ENCODE assay signal across 23 cellular contexts in genomic region chr7:18960735-18961134, GRCh38.
"Had no signal": no experiment of that assay in that cellular context is flagged by ENCODE, and none has a peak within 500 bp of the region (broad histone marks: within the 10 kb centered on the region; RNA-seq: fewer than 3 reads in every experiment).

No MANE protein-coding gene starts in this region.

- DNase-seq: cortex of kidney; dorsolateral prefrontal cortex; effector CD8-positive, alpha-beta T cell; foreskin fibroblast; glutamatergic neuron; islet precursor cell; left ventricle myocardium inferior; mesendoderm; naive B cell; retina; right lobe of liver; stimulated activated CD4-positive, alpha-beta T cell treated with anti-CD3 and anti-CD28 coated beads, Interleukin-4, amount 100 ng/mL, for 24 hours; tibial artery; upper lobe of right lung had no signal

- H3K4me1 ChIP-seq: gastroesophageal sphincter, left ventricle myocardium inferior, parathyroid adenoma, prostate gland, right lobe of liver, upper lobe of right lung, vagina had no signal

- H3K36me3 ChIP-seq: left ventricle myocardium inferior, prostate gland, right lobe of liver, upper lobe of right lung, vagina had no signal

- H3K9me3 Mint-ChIP-seq: naive B cell; nephron; stimulated activated memory B cell treated with anti-CD40 and anti-IgM and Interleukin-4, amounts not matched to agents 10 μg/mL and 1 μg/mL and 100 μg/mL, for 72 hours had no signal

- H3K27me3 Mint-ChIP-seq: naive B cell; stimulated activated memory B cell treated with anti-CD40 and anti-IgM and Interleukin-4, amounts not matched to agents 10 μg/mL and 1 μg/mL and 100 μg/mL, for 72 hours; stimulated activated naive CD8-positive, alpha-beta T cell treated with anti-CD3 and anti-CD28 coated beads, Interleukin-15, Interleukin-2, amounts not matched to agents 100 ng/mL and 50 ng/mL, for 24 hours had no signal

- H3K27ac Mint-ChIP-seq: naive B cell; nephron; stimulated activated memory B cell treated with anti-CD40 and anti-IgM and Interleukin-4, amounts not matched to agents 10 μg/mL and 1 μg/mL and 100 μg/mL, for 72 hours; stimulated activated naive CD8-positive, alpha-beta T cell treated with anti-CD3 and anti-CD28 coated beads, Interleukin-15, Interleukin-2, amounts not matched to agents 100 ng/mL and 50 ng/mL, for 24 hours had no signal

- ATAC-seq: esophagus mucosa; gastroesophageal sphincter; right lobe of liver; stimulated activated memory B cell treated with anti-CD40 and anti-IgM and Interleukin-4, amounts not matched to agents 10 μg/mL and 1 μg/mL and 100 μg/mL, for 72 hours; upper lobe of right lung had no signal

- H3K9ac ChIP-seq: parathyroid adenoma had no signal

- H3K4me3 Mint-ChIP-seq: naive B cell; nephron; stimulated activated memory B cell treated with anti-CD40 and anti-IgM and Interleukin-4, amounts not matched to agents 10 μg/mL and 1 μg/mL and 100 μg/mL, for 72 hours; stimulated activated naive CD8-positive, alpha-beta T cell treated with anti-CD3 and anti-CD28 coated beads, Interleukin-15, Interleukin-2, amounts not matched to agents 100 ng/mL and 50 ng/mL, for 24 hours had no signal

- H3K27me3 ChIP-seq: dorsolateral prefrontal cortex, gastroesophageal sphincter, right lobe of liver, tibial artery, upper lobe of right lung, vagina had no signal

- H2AFZ ChIP-seq: parathyroid adenoma had no signal

- H3K27ac ChIP-seq: dorsolateral prefrontal cortex, gastroesophageal sphincter, left ventricle myocardium inferior, parathyroid adenoma, prostate gland, right lobe of liver, tibial artery, upper lobe of right lung, vagina had no signal

- H3K9me3 ChIP-seq: gastroesophageal sphincter, left ventricle myocardium inferior, prostate gland, right lobe of liver, tibial artery, upper lobe of right lung, vagina had no signal

- H3K4me3 ChIP-seq: dorsolateral prefrontal cortex, gastroesophageal sphincter, left ventricle myocardium inferior, lung, prostate gland, right lobe of liver, tibial artery, upper lobe of right lung, vagina had no signal

- H3K79me2 ChIP-seq: parathyroid adenoma had no signal

- H3K4me1 Mint-ChIP-seq: naive B cell; stimulated activated memory B cell treated with anti-CD40 and anti-IgM and Interleukin-4, amounts not matched to agents 10 μg/mL and 1 μg/mL and 100 μg/mL, for 72 hours had no signal
